In the genomic region with DNA sequence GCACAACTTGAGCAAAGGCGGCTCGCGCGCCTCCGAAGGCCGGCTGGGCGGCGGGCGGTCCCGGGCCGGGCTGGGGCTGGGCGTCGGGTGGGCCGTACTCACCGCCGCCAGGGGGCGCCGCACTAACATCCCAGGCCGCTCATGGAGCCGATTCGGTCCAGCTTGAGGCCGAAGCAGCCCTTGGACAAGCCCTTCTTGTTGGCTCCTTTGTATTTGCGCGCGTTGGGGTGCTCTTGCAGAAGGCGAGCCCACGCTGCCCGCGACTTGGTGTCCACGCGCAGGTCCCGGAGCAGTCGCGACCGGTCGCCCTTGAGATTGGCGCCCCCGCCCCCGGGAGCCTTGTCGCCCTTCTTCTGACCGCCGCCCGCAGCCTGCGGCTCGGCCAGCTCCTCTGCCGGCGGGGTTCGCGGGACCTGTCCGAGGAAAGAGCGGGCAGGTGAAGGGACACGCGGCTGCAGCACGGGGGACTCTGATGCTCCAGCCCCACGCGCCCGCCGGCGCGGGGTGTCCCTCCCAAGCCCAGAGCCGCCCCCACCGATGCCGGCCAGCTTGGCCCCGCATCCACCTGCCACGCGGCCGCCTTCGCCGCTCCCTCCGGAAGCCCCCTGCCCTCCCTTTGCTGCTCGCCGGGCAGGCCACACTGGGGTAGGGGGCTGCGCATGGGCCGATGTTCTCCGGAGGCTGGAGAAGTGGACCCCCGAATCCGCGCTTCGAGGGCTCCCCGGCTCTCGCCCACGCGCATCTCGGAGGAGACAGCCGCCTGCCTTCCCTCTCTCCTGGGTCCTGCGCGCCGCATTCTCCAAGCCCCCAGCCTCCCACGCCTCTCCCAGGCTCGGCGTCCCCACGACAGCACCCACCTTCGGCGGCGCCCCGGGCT, we compare ENCODE assay signal across 8 cellular contexts. TPM values are rescaled to one million over a fixed set of nuclear protein-coding genes. Genes with fewer than 3 reads are reported as not detected.
DNase-seq lines count a peak whose midpoint lies in the region; ATAC-seq, FAIRE-seq and TF ChIP-seq lines count a peak whose summit lies in the region.

No MANE protein-coding gene starts in this region.

- H3K36me3 Mint-ChIP-seq in natural killer cell treated with Interleukin-12 subunit alpha and Interleukin-12 subunit beta and Interleukin-15 and Interleukin-18, amount 100 ng/mL, for 72 hours: no peaks in the 10 kb centered on the region
- H3K36me3 Mint-ChIP-seq in stimulated activated effector memory CD8-positive, alpha-beta T cell treated with anti-CD3 and anti-CD28 coated beads, Interleukin-12 subunit alpha, Interleukin-12 subunit beta, amount 100 ng/mL, for 72 hours: no peaks in the 10 kb centered on the region

- no peaks in the 10 kb centered on the region for H3K9me3 Mint-ChIP-seq in natural killer cell treated with Interleukin-12 subunit alpha and Interleukin-12 subunit beta and Interleukin-15 and Interleukin-18, amount 100 ng/mL, for 72 hours
- H3K9me3 Mint-ChIP-seq in stimulated activated effector memory CD8-positive, alpha-beta T cell treated with anti-CD3 and anti-CD28 coated beads, Interleukin-12 subunit alpha, Interleukin-12 subunit beta, amount 100 ng/mL, for 72 hours: no peaks in the 10 kb centered on the region

- H3K27ac ChIP-seq in HL-60 (replicated peaks): no peak overlapping the region

- peak; percentile 65 for DNase-seq in G401 (ENCODE audit: low spot score)
- peak; percentile 39 to 61 for DNase-seq in HL-60 (ENCODE audit: low read depth in 1 of 2, low spot score in 1 of 2)
- peak; percentile 52 for DNase-seq in RCC 7860 (ENCODE audit: low spot score)
- DNase-seq in activated T-helper 9 cell treated with anti-CD3 and anti-CD28 coated beads, Interleukin-2, amount 50 U/mL, for 16 hours (ENCODE audit: low read depth): peak; percentile 51
- DNase-seq in fibroblast of pulmonary artery (ENCODE audit: low read depth): peak; percentile 90
- peak; percentile 73 for DNase-seq in natural killer cell treated with Interleukin-12 subunit alpha and Interleukin-12 subunit beta and Interleukin-15 and Interleukin-18, amount 100 ng/mL, for 72 hours (ENCODE audit: low spot score)
- DNase-seq in stimulated activated effector memory CD8-positive, alpha-beta T cell treated with anti-CD3 and anti-CD28 coated beads, Interleukin-12 subunit alpha, Interleukin-12 subunit beta, amount 100 ng/mL, for 72 hours (ENCODE audit: low spot score in 2 of 2): peak; percentile 69 to 88
- DNase-seq in GF-D8 (lab: John Stamatoyannopoulos, UW): no peak

- H3K27me3 ChIP-seq in HL-60 (ENCODE audit: insufficient read depth, poor library complexity, severe bottlenecking): peaks cover 61% of the 10 kb centered on the region

- peak overlapping the region; percentile 36 for H3K4me3 Mint-ChIP-seq in natural killer cell treated with Interleukin-12 subunit alpha and Interleukin-12 subunit beta and Interleukin-15 and Interleukin-18, amount 100 ng/mL, for 72 hours
- peak overlapping the region; percentile 53 for H3K4me3 Mint-ChIP-seq in stimulated activated effector memory CD8-positive, alpha-beta T cell treated with anti-CD3 and anti-CD28 coated beads, Interleukin-12 subunit alpha, Interleukin-12 subunit beta, amount 100 ng/mL, for 72 hours

- peak; percentile 67 to 82 for ATAC-seq in natural killer cell treated with Interleukin-12 subunit alpha and Interleukin-12 subunit beta and Interleukin-15 and Interleukin-18, amount 100 ng/mL, for 72 hours
- peak; percentile 72 for ATAC-seq in stimulated activated effector memory CD8-positive, alpha-beta T cell treated with anti-CD3 and anti-CD28 coated beads, Interleukin-12 subunit alpha, Interleukin-12 subunit beta, amount 100 ng/mL, for 72 hours

- no peaks in the 10 kb centered on the region for H3K4me1 Mint-ChIP-seq in natural killer cell treated with Interleukin-12 subunit alpha and Interleukin-12 subunit beta and Interleukin-15 and Interleukin-18, amount 100 ng/mL, for 72 hours (ENCODE audit: low read depth in 2 of 2)
- peaks cover 23% of the 10 kb centered on the region for H3K4me1 Mint-ChIP-seq in stimulated activated effector memory CD8-positive, alpha-beta T cell treated with anti-CD3 and anti-CD28 coated beads, Interleukin-12 subunit alpha, Interleukin-12 subunit beta, amount 100 ng/mL, for 72 hours

- TF ChIP-seq CTCF in HL-60 (IDR thresholded peaks at IDR 0.05; ENCODE audit: insufficient read depth, low read length) (peak; percentile 47), fibroblast of pulmonary artery (IDR thresholded peaks at IDR 0.05; ENCODE audit: low read length, missing control alignments) (peak; percentile 45)

- no peak for FAIRE-seq in RCC 7860 (lab: Jason Lieb, UNC)

- H3K27ac Mint-ChIP-seq in natural killer cell treated with Interleukin-12 subunit alpha and Interleukin-12 subunit beta and Interleukin-15 and Interleukin-18, amount 100 ng/mL, for 72 hours: no peak overlapping the region
- H3K27ac Mint-ChIP-seq in stimulated activated effector memory CD8-positive, alpha-beta T cell treated with anti-CD3 and anti-CD28 coated beads, Interleukin-12 subunit alpha, Interleukin-12 subunit beta, amount 100 ng/mL, for 72 hours: no peak overlapping the region

- H3K4me3 ChIP-seq in HL-60 (replicated peaks; ENCODE audit: insufficient read depth, low read length): peak overlapping the region; percentile 36
- H3K4me3 ChIP-seq in fibroblast of pulmonary artery (replicated peaks; ENCODE audit: low read depth, low read length): peak overlapping the region; percentile 40

- peaks cover 34 to 36% of the 10 kb centered on the region in 2 donors for H3K27me3 Mint-ChIP-seq in natural killer cell treated with Interleukin-12 subunit alpha and Interleukin-12 subunit beta and Interleukin-15 and Interleukin-18, amount 100 ng/mL, for 72 hours

- in situ Hi-C loops in G401 (cut with HindIII; ENCODE audit: low sequenced_read_pairs): no loop called here

RNA-seq across cellular contexts. Expression of gene NPPC, which starts 0.7 kb away (rescaled TPM):
- 1.6 and 2.6 TPM in 2 replicates for total RNA-seq in G401 (2014; rRNA removed; shearing (Covaris generic))
- total RNA-seq in natural killer cell treated with Interleukin-12 subunit alpha and Interleukin-12 subunit beta and Interleukin-15 and Interleukin-18, amount 100 ng/mL, for 72 hours: 1 to 10 TPM; 2.7 to 4.2 TPM

RNA-seq across cellular contexts. Expression of gene DIS3L2, which starts 36.0 kb away (rescaled TPM):
- total RNA-seq in G401 (2014; rRNA removed; shearing (Covaris generic)): 33.1 and 33.3 TPM in 2 replicates
- total RNA-seq in natural killer cell treated with Interleukin-12 subunit alpha and Interleukin-12 subunit beta and Interleukin-15 and Interleukin-18, amount 100 ng/mL, for 72 hours: 10 to 100 TPM; 38.8 to 76.0 TPM
